16 cellular contexts compared by ENCODE assay signal in genomic region chr6:140446241-140446640, GRCh38.
"Had no signal": no experiment of that assay in that cellular context is flagged by ENCODE, and none has a peak within 500 bp of the region (broad histone marks: within the 10 kb centered on the region; RNA-seq: fewer than 3 reads in every experiment).

No MANE protein-coding gene starts in this region.

- DNase-seq: activated CD4-positive, alpha-beta memory T cell treated with anti-CD3 and anti-CD28 coated beads for 36 hours; activated CD4-positive, alpha-beta T cell treated with anti-CD3 and anti-CD28 coated beads for 4 hours; activated naive CD8-positive, alpha-beta T cell treated with anti-CD3 and anti-CD28 coated beads for 36 hours; activated T-cell treated with anti-CD3 and anti-CD28 coated beads for 4 hours; amygdala; body of pancreas; gastrocnemius medialis; head of caudate nucleus; left ventricle myocardium superior; naive thymus-derived CD8-positive, alpha-beta T cell; pancreas; right lobe of liver; stimulated activated CD4-positive, alpha-beta T cell treated with anti-CD3 and anti-CD28 coated beads, Interleukin-4, amount 100 ng/mL, for 24 hours had no signal

- H3K4me3 ChIP-seq: body of pancreas, coronary artery, gastrocnemius medialis, pancreas, right lobe of liver had no signal

- H3K9me3 ChIP-seq: body of pancreas, gastrocnemius medialis, pancreas, right lobe of liver had no signal

- H3K27me3 ChIP-seq: body of pancreas, gastrocnemius medialis, pancreas, right lobe of liver had no signal

- H3K27ac ChIP-seq: body of pancreas, coronary artery, gastrocnemius medialis, pancreas, right lobe of liver had no signal

- H3K36me3 ChIP-seq: gastrocnemius medialis, pancreas, right lobe of liver had no signal

- H3K4me1 ChIP-seq: right lobe of liver had no signal

- ATAC-seq: body of pancreas; gastrocnemius medialis; left ventricle myocardium superior; naive thymus-derived CD8-positive, alpha-beta T cell; right lobe of liver; stimulated activated effector memory CD8-positive, alpha-beta T cell treated with anti-CD3 and anti-CD28 coated beads, Interleukin-12 subunit alpha, Interleukin-12 subunit beta, amount 100 ng/mL, for 72 hours; WTC11 had no signal
